ENCODE assay signal across 1 cellular context in genomic region chr3:78887029-78887428, GRCh38.
TF ChIP-seq lines count a peak whose summit lies in the region.

No MANE protein-coding gene starts in this region.

TF ChIP-seq in WTC11, 78 proteins besides CTCF, POLR2A, EP300 and RAD21 (continued from another document):
- TF ChIP-seq E2F1 (CRISPR knock-in tag; IDR thresholded peaks at IDR 0.05) (no peak), ZBTB21 (CRISPR knock-in tag; IDR thresholded peaks at IDR 0.05; ENCODE audit: borderline replicate concordance) (no peak), CREB1 (CRISPR knock-in tag; IDR thresholded peaks at IDR 0.05) (no peak), RELA (CRISPR knock-in tag; IDR thresholded peaks at IDR 0.05; ENCODE audit: borderline replicate concordance) (no peak)
